1 cellular context compared by ENCODE assay signal in the genomic region with DNA sequence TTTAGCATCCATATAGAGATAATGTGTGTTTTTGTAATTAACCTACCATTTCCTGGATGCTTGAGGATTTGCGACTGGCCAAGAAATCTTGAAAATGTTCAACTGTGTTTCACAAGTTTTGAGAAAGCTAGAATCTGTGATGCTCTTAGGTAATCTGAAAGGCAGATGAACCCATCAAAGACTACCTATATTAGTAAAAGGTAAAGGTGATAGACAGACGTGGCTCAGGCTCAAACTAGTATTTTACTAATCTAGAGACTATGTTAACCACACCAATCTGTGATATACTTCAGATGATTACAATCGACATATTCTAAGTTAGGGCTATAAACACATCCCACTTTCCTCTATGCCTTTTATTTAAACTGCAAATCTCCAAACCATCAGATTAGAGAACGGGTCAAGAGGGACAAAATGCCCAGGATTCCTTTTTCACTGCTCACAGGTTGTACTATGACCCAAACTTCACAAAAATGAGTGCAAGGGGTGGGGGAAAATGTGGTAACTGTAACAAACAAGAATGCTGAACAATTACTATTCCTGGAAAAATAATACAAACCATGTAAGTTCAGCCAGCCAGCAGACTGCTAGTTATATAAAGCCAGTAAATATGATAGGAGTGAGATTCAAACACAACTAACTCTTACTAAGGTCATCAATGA.
TF ChIP-seq lines count a peak whose summit lies in the region.

No MANE protein-coding gene starts in this region.

TF ChIP-seq in HepG2, 621 proteins besides CTCF, POLR2A, EP300 and RAD21 (continued from another document):
- TF ChIP-seq, protein P1, sequence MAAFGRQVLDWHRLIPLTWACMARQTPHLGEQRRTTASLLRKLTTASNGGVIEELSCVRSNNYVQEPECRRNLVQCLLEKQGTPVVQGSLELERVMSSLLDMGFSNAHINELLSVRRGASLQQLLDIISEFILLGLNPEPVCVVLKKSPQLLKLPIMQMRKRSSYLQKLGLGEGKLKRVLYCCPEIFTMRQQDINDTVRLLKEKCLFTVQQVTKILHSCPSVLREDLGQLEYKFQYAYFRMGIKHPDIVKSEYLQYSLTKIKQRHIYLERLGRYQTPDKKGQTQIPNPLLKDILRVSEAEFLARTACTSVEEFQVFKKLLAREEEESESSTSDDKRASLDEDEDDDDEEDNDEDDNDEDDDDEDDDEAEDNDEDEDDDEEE (CRISPR knock-in tag; IDR thresholded peaks at IDR 0.05), result no peak
TF ChIP-seq in HepG2: peak in this region for 0.
